In the genomic region with DNA sequence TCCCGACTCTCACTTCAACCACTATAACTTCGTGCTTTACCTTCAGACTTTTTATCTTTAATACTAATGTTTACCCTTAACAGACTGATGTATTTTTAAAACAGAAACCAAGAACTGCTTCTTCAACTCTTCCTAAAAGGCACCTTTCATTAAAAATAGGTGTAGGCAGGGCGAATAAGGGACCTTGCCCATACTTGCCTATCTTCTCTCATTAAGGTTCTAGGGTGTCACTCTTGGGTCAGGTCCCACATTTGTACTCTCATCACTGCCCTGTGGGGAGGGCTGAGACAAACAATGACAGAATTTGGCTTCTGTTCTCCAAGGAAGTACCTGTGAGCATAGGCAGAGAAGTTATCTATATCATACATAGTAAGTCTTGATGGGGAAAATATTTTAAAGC, we compare ENCODE assay signal across 1 cellular context.
TF ChIP-seq lines count a peak whose summit lies in the region.

No MANE protein-coding gene starts in this region.

TF ChIP-seq in HepG2, 621 proteins besides CTCF, POLR2A, EP300 and RAD21 (continued from another document):
- TF ChIP-seq ELK4 (CRISPR knock-in tag; IDR thresholded peaks at IDR 0.05; ENCODE audit: borderline replicate concordance) = no peak
TF ChIP-seq in HepG2: peak in this region for 0.
